Comparison of ENCODE assay signal across 8 cellular contexts in the genomic region with DNA sequence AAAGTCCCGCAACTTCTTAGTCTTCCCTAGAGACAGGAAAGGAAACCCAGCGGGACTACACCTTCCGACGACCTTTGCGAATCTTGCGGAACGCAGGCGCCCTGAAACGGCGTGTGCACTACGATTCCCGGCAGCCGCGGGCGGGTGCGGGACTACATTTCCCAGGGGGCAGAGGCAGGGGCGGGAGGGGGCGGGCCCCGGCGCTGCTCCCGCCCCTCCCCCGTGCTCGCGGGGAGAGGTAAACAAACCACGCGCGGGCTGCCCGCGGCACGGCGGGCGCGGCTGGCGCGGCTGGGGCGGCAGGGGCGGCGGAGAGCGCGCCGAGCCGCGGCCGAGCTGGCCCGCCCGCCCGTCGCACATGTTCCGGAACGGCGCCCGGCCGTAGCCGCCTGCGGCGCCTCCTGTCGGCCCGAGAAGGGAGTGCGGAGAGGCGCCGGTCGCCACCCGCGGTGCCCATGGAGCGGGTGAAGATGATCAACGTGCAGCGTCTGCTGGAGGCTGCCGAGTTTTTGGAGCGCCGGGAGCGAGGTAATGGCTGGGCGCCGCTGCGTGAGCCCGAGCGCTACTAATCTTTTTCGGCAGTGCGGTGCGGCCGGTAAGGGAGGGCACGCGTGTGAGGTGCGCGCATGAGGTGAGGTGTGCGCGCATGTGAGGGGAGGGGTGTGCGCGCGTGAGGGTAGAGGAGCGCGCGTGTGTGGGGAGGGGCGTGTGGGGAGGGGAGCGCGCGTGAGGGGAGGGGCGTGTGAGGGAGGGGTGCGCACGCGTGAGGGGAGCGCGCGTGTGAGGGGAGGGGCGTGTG. TPM values are rescaled to one million over a fixed set of nuclear protein-coding genes. Genes with fewer than 3 reads are reported as not detected.
A peak's percentile ranks its signal among the peaks of the same experiment; 100 is the strongest.
DNase-seq lines count a peak whose midpoint lies in the region; ATAC-seq and TF ChIP-seq lines count a peak whose summit lies in the region.

No MANE protein-coding gene starts in this region.

- ATAC-seq in GM19023 (IDR thresholded peaks at IDR 0.05; ENCODE audit: unreplicated experiment): peak; percentile 82
- peak; percentile 75 for ATAC-seq in HG03280 (IDR thresholded peaks at IDR 0.05; ENCODE audit: unreplicated experiment)

- H3K4me3 ChIP-seq in AG10803 (ENCODE audit: low read length) (peak overlapping the region; percentile 81), kidney epithelial cell (ENCODE audit: low read depth, low read length) (peak overlapping the region; percentile 58)

- TF ChIP-seq CTCF in AG10803 (conservative IDR thresholded peaks at IDR 0.05; ENCODE audit: low read length) (peak; percentile 45), kidney epithelial cell (IDR thresholded peaks at IDR 0.05; ENCODE audit: insufficient read depth, low read length, poor library complexity, severe bottlenecking) (peak; percentile 63)

- H3K27me3 ChIP-seq in kidney epithelial cell (ENCODE audit: control insufficient read depth, insufficient read depth, low read length): no peaks in the 10 kb centered on the region

- no peaks in the 10 kb centered on the region for H3K36me3 ChIP-seq in kidney epithelial cell (ENCODE audit: control insufficient read depth, insufficient read depth, low read length)

- DNase-seq in AG10803 (ENCODE audit: low read depth) (peak; percentile 92), NCI-H345 (lab: John Stamatoyannopoulos, UW) (peak; percentile 87), cerebellum (ENCODE audit: low spot score) (peak; percentile 94), kidney epithelial cell (ENCODE audit: low read depth) (no peak)
- DNase-seq in activated CD4-positive, CD25-positive, alpha-beta regulatory T cell treated with anti-CD3 and anti-CD28 coated beads, Interleukin-2, amount 50 U/mL, for 72 hours: peak; percentile 84
- DNase-seq in stimulated activated CD4-positive, alpha-beta T cell treated with anti-CD3 and anti-CD28 coated beads, Interleukin-15, amount 100 ng/mL, for 1 hour (ENCODE audit: low read depth in 1 of 2, low spot score in 1 of 2): peak; percentile 76 to 78

RNA-seq across cellular contexts. Expression of a gene that starts 18.6 kb away (rescaled TPM):
- 44.1 TPM for total RNA-seq in cerebellum
- 12.0 and 20.0 TPM in 2 replicates for total RNA-seq in kidney epithelial cell
